In the genomic region with DNA sequence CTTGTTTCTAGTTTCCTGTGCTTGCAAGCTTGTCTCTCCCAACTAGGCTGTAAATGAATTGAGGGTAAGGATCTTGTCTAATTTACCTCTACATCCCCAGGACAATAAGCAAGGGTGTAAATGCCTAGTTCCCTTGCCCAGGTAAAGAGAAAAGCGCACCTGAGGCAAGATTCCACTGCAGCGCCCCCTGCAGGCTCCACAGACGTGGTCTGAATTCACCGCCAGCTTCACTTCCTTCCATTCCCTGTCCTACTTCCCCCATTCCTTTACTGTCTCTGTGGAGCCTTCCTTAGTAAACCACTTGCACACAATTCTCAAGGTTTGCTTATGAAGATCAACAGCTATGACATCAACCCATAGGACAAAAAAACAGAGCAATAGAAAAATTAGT, we compare ENCODE assay signal across 9 cellular contexts. TPM values are rescaled to one million over a fixed set of nuclear protein-coding genes. Genes with fewer than 3 reads are reported as not detected.
DNase-seq lines count a peak whose midpoint lies in the region; ATAC-seq and TF ChIP-seq lines count a peak whose summit lies in the region.
"Had no signal": no experiment of that assay in that cellular context is flagged by ENCODE, and none has a peak within 500 bp of the region (broad histone marks: within the 10 kb centered on the region; RNA-seq: fewer than 3 reads in every experiment).

No MANE protein-coding gene starts in this region.

- no peaks in the 10 kb centered on the region for H3K27me3 ChIP-seq in body of pancreas

- in situ Hi-C loops in GM13977 (cut with MboI; ENCODE audit: low pct_unique_long_range_greater_than_20kb, low sequenced_read_pairs, unreplicated experiment) = loop anchor here (25.0 kb wide), 2 partner anchors 465 to 665 kb away; no protein-coding TSS in a partner anchor

- no peak overlapping the region for H3K4me3 Mint-ChIP-seq in nephron progenitor cell

- H3K27ac Mint-ChIP-seq in nephron progenitor cell = no peak overlapping the region

- H3K36me3 Mint-ChIP-seq in nephron progenitor cell (ENCODE audit: low read depth) = no peaks in the 10 kb centered on the region

- DNase-seq in NCI-H146 (lab: John Stamatoyannopoulos, UW) (peak; percentile 12), NCI-H146 treated with DMSO at 0.1 percent for 48 hours (lab: John Stamatoyannopoulos, UW; ENCODE audit: unreplicated experiment) (no peak), GM13977 (ENCODE audit: low spot score) (no peak), body of pancreas (peak in 2 of 4 donors; percentile 15 to 21), nephron progenitor cell (peak; percentile 11), COR-L47 (lab: John Stamatoyannopoulos, UW) (no peak), DMS 273 treated with DMSO at 0.1 percent for 48 hours (lab: John Stamatoyannopoulos, UW) (no peak)
- no peak for DNase-seq in activated CD4-positive, CD25-positive, alpha-beta regulatory T cell treated with anti-CD3 and anti-CD28 coated beads, Interleukin-2, amount 50 U/mL, for 72 hours
- DNase-seq: NCI-H1092 had no signal

- H3K9me3 ChIP-seq in body of pancreas = no peaks in the 10 kb centered on the region

- H3K36me3 ChIP-seq in body of pancreas (replicated peaks in 1 of 2; ENCODE audit: insufficient read depth in 1 of 2, low read depth in 2 of 2) = no peaks in the 10 kb centered on the region

- intact Hi-C loops in body of pancreas (cut with DNase I) = no loop called here

- H3K27me3 Mint-ChIP-seq in nephron progenitor cell (ENCODE audit: low read depth, poor library complexity) = peaks cover 7% of the 10 kb centered on the region

- H3K4me1 Mint-ChIP-seq in nephron progenitor cell = peaks cover 7% of the 10 kb centered on the region

- no peak overlapping the region for H3K4me3 ChIP-seq in body of pancreas

- no peak for ATAC-seq in body of pancreas

- H3K27ac ChIP-seq in body of pancreas = peak overlapping the region; percentile 44 to 76 (median 74)

- TF ChIP-seq POLR2A in body of pancreas (IDR thresholded peaks at IDR 0.05) = no peak

- TF ChIP-seq CTCF in GM13977 (IDR thresholded peaks at IDR 0.05; ENCODE audit: extremely low read depth, insufficient read depth, missing control alignments) (peak; percentile 48), body of pancreas (IDR thresholded peaks at IDR 0.05) (peak in 5 of 7 experiments; percentile 8 to 25 (median 16)), nephron progenitor cell (IDR thresholded peaks at IDR 0.05) (peak; percentile 41)

- 40 to 56% methylated on average over 4 of the region's 4 CpGs for WGBS in body of pancreas, 2 donors

- H3K9me3 Mint-ChIP-seq in nephron progenitor cell = no peaks in the 10 kb centered on the region

- H3K4me1 ChIP-seq in body of pancreas = peaks cover 56% of the 10 kb centered on the region

RNA-seq across cellular contexts. Expression of a gene that starts 42.3 kb away (rescaled TPM):
- 1 to 10 TPM; 5.9 to 6.2 TPM for total RNA-seq in body of pancreas

Comparison
In these comparisons a context has a peak if more than half of its experiments do, and no peak if none do; other contexts are left out.
1. DNase-seq: peak in NCI-H146 (single experiment) and nephron progenitor cell (single experiment); none in NCI-H146 treated with DMSO at 0.1 percent for 48 hours (single experiment), GM13977 (single experiment), activated CD4-positive, CD25-positive, alpha-beta regulatory T cell treated with anti-CD3 and anti-CD28 coated beads, Interleukin-2, amount 50 U/mL, for 72 hours (single experiment), COR-L47 (single experiment) and DMS 273 treated with DMSO at 0.1 percent for 48 hours (single experiment).
2. Peak in every context shown above with its lines, with median percentiles within 50 percentile points of each other: CTCF ChIP-seq.